ENCODE assay signal across 1 cellular context in the genomic region with DNA sequence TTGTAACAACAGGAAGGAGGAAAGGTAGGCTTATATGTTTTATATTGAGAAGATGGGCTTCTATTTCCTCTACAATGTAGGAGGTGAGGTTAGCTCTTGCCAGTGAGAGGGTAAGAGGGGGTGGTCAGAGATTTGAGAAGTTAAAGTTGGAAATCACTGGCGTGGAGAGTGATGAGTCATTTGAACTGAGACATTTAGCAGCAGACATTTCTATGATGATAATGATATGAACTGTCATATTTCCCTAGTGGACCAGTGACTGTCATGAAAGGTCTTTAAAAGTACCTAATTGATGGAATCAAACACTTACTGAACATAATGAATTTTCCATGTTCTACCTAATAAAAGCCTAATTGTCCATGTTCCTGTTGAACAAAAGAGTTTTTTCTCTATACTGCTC.
TF ChIP-seq lines count a peak whose summit lies in the region.

No MANE protein-coding gene starts in this region.

TF ChIP-seq in K562, 482 proteins besides CTCF, POLR2A, EP300 and RAD21 (continued from another document):
- TF ChIP-seq TCF7L2 (IDR thresholded peaks at IDR 0.05; ENCODE audit: low read depth, low read length) (no peak), RCOR1 (IDR thresholded peaks at IDR 0.05; ENCODE audit: borderline replicate concordance in 1 of 2, low read depth in 2 of 2, low read length in 2 of 2) (peak in 1 of 2 experiments; percentile 56; a peak in 1 of 4 replicates), KDM1A (IDR thresholded peaks at IDR 0.05) (peak; percentile 59 to 74), ZNF316 (IDR thresholded peaks at IDR 0.05) (peak; percentile 44), MAFG (tag; conservative IDR thresholded peaks at IDR 0.05) (peak; percentile 46; the same call in 1 of the 2 replicates), JUND (IDR thresholded peaks at IDR 0.05; ENCODE audit: borderline replicate concordance, low read depth, low read length) (peak; percentile 83), JUND (tag; IDR thresholded peaks at IDR 0.05; ENCODE audit: borderline replicate concordance, low read depth, low read length) (peak; percentile 79; the same call in 2 of the 3 replicates), FOXM1 (IDR thresholded peaks at IDR 0.05; ENCODE audit: low read depth) (no peak), FOXM1 (CRISPR knock-in tag; IDR thresholded peaks at IDR 0.05; ENCODE audit: low read depth) (no peak), KLF13 (tag; IDR thresholded peaks at IDR 0.05; ENCODE audit: borderline replicate concordance, low read depth) (no peak), ZBTB17 (CRISPR knock-in tag; IDR thresholded peaks at IDR 0.05) (no peak), NFE2L1 (tag; IDR thresholded peaks at IDR 0.05; ENCODE audit: borderline replicate concordance, low read depth) (no peak)
- TF ChIP-seq, protein P1, sequence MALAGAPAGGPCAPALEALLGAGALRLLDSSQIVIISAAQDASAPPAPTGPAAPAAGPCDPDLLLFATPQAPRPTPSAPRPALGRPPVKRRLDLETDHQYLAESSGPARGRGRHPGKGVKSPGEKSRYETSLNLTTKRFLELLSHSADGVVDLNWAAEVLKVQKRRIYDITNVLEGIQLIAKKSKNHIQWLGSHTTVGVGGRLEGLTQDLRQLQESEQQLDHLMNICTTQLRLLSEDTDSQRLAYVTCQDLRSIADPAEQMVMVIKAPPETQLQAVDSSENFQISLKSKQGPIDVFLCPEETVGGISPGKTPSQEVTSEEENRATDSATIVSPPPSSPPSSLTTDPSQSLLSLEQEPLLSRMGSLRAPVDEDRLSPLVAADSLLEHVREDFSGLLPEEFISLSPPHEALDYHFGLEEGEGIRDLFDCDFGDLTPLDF (CRISPR knock-in tag; IDR thresholded peaks at IDR 0.05), result no peak
- TF ChIP-seq, protein P2, sequence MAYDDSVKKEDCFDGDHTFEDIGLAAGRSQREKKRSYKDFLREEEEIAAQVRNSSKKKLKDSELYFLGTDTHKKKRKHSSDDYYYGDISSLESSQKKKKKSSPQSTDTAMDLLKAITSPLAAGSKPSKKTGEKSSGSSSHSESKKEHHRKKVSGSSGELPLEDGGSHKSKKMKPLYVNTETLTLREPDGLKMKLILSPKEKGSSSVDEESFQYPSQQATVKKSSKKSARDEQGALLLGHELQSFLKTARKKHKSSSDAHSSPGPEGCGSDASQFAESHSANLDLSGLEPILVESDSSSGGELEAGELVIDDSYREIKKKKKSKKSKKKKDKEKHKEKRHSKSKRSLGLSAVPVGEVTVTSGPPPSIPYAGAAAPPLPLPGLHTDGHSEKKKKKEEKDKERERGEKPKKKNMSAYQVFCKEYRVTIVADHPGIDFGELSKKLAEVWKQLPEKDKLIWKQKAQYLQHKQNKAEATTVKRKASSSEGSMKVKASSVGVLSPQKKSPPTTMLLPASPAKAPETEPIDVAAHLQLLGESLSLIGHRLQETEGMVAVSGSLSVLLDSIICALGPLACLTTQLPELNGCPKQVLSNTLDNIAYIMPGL (CRISPR knock-in tag; IDR thresholded peaks at IDR 0.05), result no peak
- TF ChIP-seq, protein P3, sequence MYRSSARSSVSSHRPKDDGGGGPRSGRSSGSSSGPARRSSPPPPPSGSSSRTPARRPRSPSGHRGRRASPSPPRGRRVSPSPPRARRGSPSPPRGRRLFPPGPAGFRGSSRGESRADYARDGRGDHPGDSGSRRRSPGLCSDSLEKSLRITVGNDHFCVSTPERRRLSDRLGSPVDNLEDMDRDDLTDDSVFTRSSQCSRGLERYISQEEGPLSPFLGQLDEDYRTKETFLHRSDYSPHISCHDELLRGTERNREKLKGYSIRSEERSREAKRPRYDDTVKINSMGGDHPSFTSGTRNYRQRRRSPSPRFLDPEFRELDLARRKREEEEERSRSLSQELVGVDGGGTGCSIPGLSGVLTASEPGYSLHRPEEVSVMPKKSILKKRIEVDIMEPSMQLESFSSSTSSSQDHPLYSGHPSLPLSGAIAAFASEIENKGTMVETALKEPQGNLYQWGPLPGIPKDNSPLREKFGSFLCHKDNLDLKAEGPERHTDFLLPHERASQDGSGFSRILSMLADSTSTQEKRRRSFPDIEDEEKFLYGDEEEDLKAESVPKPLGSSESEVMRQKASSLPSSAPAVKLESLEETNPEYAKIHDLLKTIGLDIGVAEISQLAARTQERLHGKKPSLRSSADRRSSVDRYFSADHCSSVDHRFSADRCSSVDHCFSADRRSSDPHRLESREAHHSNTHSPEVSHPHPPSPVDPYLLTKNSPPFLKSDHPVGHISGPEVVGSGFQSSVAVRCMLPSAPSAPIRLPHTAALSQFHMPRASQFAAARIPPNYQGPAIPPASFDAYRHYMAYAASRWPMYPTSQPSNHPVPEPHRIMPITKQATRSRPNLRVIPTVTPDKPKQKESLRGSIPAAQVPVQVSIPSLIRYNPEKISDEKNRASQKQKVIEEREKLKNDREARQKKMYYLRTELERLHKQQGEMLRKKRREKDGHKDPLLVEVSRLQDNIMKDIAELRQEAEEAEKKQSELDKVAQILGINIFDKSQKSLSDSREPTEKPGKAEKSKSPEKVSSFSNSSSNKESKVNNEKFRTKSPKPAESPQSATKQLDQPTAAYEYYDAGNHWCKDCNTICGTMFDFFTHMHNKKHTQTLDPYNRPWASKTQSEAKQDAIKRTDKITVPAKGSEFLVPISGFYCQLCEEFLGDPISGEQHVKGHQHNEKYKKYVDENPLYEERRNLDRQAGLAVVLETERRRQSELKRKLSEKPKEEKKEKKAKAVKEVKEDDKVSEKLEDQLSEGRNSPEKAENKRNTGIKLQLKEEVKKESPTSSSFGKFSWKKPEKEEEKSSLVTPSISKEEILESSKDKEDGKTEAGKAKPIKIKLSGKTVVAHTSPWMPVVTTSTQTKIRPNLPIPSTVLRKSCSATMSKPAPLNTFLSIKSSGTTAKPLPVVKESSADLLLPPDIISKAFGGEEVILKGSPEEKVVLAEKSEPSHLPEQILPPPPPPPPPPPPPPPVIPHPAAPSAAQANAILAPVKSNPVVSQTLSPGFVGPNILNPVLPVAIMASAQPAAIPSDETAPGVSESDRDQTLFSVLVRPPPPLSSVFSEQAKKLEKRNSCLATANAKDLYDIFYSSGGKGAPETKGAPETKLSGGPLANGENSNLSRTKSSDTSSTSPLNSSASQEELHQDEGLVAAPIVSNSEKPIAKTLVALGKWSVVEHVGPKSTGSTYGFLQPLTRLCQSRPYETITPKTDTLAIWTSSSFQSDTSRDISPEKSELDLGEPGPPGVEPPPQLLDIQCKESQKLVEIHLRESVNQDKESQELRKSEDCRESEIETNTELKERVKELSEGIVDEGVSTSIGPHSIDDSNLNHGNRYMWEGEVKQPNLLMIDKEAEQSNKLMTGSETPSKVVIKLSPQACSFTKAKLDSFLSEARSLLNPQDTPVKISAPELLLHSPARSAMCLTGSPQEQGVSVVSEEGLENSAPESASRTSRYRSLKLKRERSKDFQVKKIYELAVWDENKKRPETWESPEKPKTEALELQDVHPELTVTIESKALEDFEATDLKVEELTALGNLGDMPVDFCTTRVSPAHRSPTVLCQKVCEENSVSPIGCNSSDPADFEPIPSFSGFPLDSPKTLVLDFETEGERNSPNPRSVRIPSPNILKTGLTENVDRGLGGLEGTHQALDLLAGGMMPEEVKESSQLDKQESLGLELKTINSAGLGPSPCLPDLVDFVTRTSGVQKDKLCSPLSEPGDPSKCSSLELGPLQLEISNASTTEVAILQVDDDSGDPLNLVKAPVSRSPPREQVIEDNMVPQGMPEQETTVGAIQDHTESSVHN (IDR thresholded peaks at IDR 0.05; ENCODE audit: borderline replicate concordance in 1 of 2, low read depth in 1 of 2), result no peak
